16 cellular contexts compared by ENCODE assay signal in the genomic region with DNA sequence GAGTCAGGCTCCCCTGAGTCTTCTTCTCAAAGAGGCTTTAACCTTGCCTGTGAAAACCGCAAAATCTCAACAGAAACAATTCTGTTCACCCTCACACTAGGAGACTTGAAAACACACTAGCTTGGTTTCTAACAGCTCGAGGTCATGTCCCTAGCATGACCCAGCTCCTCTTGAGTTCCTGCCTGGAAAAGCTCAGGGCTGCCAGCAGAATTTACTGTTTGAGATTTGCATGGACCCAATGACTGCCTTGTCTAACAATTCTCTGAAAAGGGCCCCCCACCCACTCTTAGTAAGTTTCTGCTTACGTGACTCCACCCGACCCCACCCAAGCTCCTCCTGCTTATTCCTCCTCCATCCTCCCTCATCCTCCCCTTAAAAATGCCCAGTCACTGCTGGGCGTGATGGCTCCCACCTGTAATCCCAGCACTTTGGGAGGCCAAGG.
DNase-seq lines count a peak whose midpoint lies in the region; ATAC-seq and TF ChIP-seq lines count a peak whose summit lies in the region.
"Had no signal": no experiment of that assay in that cellular context is flagged by ENCODE, and none has a peak within 500 bp of the region (broad histone marks: within the 10 kb centered on the region; RNA-seq: fewer than 3 reads in every experiment).

No MANE protein-coding gene starts in this region.

- H3K4me1 Mint-ChIP-seq in activated T-cell treated with anti-CD3 and anti-CD28 coated beads, Interleukin-2, amount 50 U/mL, for 72 hours (ENCODE audit: low read depth), result no peaks in the 10 kb centered on the region

- H2AFZ ChIP-seq in HCT116 (ENCODE audit: low read depth, low read length, poor library complexity, severe bottlenecking), result no peak overlapping the region

- H4K20me1 ChIP-seq in HCT116 (ENCODE audit: insufficient read depth), result no peaks in the 10 kb centered on the region

- no peak overlapping the region for H3K4me3 Mint-ChIP-seq in activated T-cell treated with anti-CD3 and anti-CD28 coated beads, Interleukin-2, amount 50 U/mL, for 72 hours
- H3K4me3 Mint-ChIP-seq: HFFc6 had no signal

- no peak for DNase-seq in HCT116 (ENCODE audit: low read depth, low spot score)
- DNase-seq in adrenal gland, result peak in 6 of 7 donors; percentile 36 to 76 (median 56)
- peak; percentile 34 for DNase-seq in fibroblast of villous mesenchyme (ENCODE audit: low read depth)
- DNase-seq in sciatic nerve (ENCODE audit: low spot score), result no peak
- no peak for DNase-seq in lower lobe of right lung
- DNase-seq in activated T-cell treated with anti-CD3 and anti-CD28 coated beads, Interleukin-2, amount 50 U/mL, for 72 hours, result no peak
- no peak for DNase-seq in NCI-H1105 treated with DMSO at 0.1 percent for 48 hours (lab: John Stamatoyannopoulos, UW)
- DNase-seq: C1 segment of cervical spinal cord, HFFc6, Kasumi-1, MV-4-11, NCI-H1436, NCI-H2081, NCI-H524, SIG-M5 had no signal

- CTCF ChIA-PET in HCT116 (lab: Charles Lee), result no interaction called here

- peak overlapping the region; percentile 60; the same call in 1 of the 2 replicates for H3K4me2 ChIP-seq in HCT116 (ENCODE audit: low read length)

- ATAC-seq in HCT116 (no peak), sciatic nerve (peak; percentile 73), lower lobe of right lung (no peak), HG03565 (IDR thresholded peaks at IDR 0.05; ENCODE audit: unreplicated experiment) (no peak)
- no peak for ATAC-seq in activated T-cell treated with anti-CD3 and anti-CD28 coated beads, Interleukin-2, amount 50 U/mL, for 72 hours (replicated peaks in 1 of 2)

- TF ChIP-seq POLR2A in HCT116 (IDR thresholded peaks at IDR 0.05; ENCODE audit: borderline replicate concordance, extremely low read depth, insufficient read depth, insufficient read length) (no peak), adrenal gland (IDR thresholded peaks at IDR 0.05) (no peak)

- H3K9ac ChIP-seq in HCT116 (ENCODE audit: low read length), result no peak overlapping the region

- H3K79me2 ChIP-seq in HCT116 (ENCODE audit: insufficient read depth, low read length), result no peaks in the 10 kb centered on the region

- RAD21 ChIA-PET in HCT116 (lab: Charles Lee; ENCODE audit: low non-redundant PET in 1 of 2, low total read pairs in 2 of 2, uncharacterized antibody in 2 of 2, unreplicated experiment in 2 of 2), result interaction anchor here in 1 of 2 experiments (0.7 kb wide), 1 partner anchor 48 kb away, joined by 3 read pairs; no protein-coding TSS in a partner anchor

- H3K27ac ChIP-seq in HCT116 (ENCODE audit: low read depth, low read length) (no peak overlapping the region), adrenal gland (no peak overlapping the region), lower lobe of right lung (no peak overlapping the region)

- H3K27me3 Mint-ChIP-seq in activated T-cell treated with anti-CD3 and anti-CD28 coated beads, Interleukin-2, amount 50 U/mL, for 72 hours (ENCODE audit: low read depth), result peaks cover 7% of the 10 kb centered on the region

- H3K36me3 ChIP-seq in HCT116 (ENCODE audit: control insufficient read depth in 1 of 2, insufficient read depth in 2 of 2, low read length in 2 of 2) (no peaks in the 10 kb centered on the region), adrenal gland (replicated peaks in 1 of 2) (no peaks in the 10 kb centered on the region), lower lobe of right lung (no peaks in the 10 kb centered on the region)

- BruUV-seq in HCT116 (replicated peaks; lab: Mats Ljungman, UMichigan), result no TSS peak

- peaks cover 3 to 6% of the 10 kb centered on the region in 2 donors for H3K36me3 Mint-ChIP-seq in activated T-cell treated with anti-CD3 and anti-CD28 coated beads, Interleukin-2, amount 50 U/mL, for 72 hours (ENCODE audit: insufficient read depth in 2 of 2)

- H3K4me3 ChIP-seq in HCT116 (replicated peaks in 1 of 2; ENCODE audit: low read depth in 1 of 2, low read length in 2 of 2) (no peak overlapping the region), adrenal gland (no peak overlapping the region), fibroblast of villous mesenchyme (ENCODE audit: low read depth, low read length) (no peak overlapping the region), lower lobe of right lung (no peak overlapping the region)

- H3K9me2 ChIP-seq in HCT116 (ENCODE audit: insufficient read depth), result no peaks in the 10 kb centered on the region

- TF ChIP-seq CTCF in HCT116 (IDR thresholded peaks at IDR 0.05 in 2 of 3, conservative IDR thresholded peaks at IDR 0.05 in 1 of 3; ENCODE audit: borderline replicate concordance in 1 of 3, insufficient read depth in 1 of 3, low read depth in 2 of 3, low read length in 2 of 3), result no peak
- TF ChIP-seq CTCF in adrenal gland (IDR thresholded peaks at IDR 0.05), result no peak
- TF ChIP-seq CTCF in fibroblast of villous mesenchyme (IDR thresholded peaks at IDR 0.05; ENCODE audit: insufficient read depth, low read depth, low read length), result no peak
- no peak for TF ChIP-seq CTCF in lower lobe of right lung (IDR thresholded peaks at IDR 0.05)

- intact Hi-C loops in HCT116 (cut with micrococcal nuclease), result no loop called here
- intact Hi-C loops in adrenal gland (cut with DNase I), result no loop called here
- intact Hi-C loops in sciatic nerve (cut with DNase I), result no loop called here
- intact Hi-C loops in lower lobe of right lung (cut with DNase I), result no loop called here

- H3K27ac Mint-ChIP-seq in activated T-cell treated with anti-CD3 and anti-CD28 coated beads, Interleukin-2, amount 50 U/mL, for 72 hours, result no peak overlapping the region
- H3K27ac Mint-ChIP-seq: HFFc6 had no signal

- POLR2A ChIA-PET in HCT116 (lab: Charles Lee), result interaction anchor here (1.3 kb wide), 1 partner anchor 28 kb away, joined by 4 read pairs; no protein-coding TSS in a partner anchor

- no peaks in the 10 kb centered on the region for H3K9me3 Mint-ChIP-seq in activated T-cell treated with anti-CD3 and anti-CD28 coated beads, Interleukin-2, amount 50 U/mL, for 72 hours

- TF ChIP-seq RAD21 in HCT116 (IDR thresholded peaks at IDR 0.05; ENCODE audit: low read depth), result no peak

- WGBS in adrenal gland, 4 donors, result 54 to 68% (median 57%) methylated on average over 5 of the region's 5 CpGs

- H3K4me1 ChIP-seq in HCT116 (ENCODE audit: control insufficient read depth in 1 of 2, insufficient read depth in 2 of 2, low read length in 2 of 2) (peaks cover 5 to 21% of the 10 kb centered on the region in 2 experiments), adrenal gland (replicated peaks in 1 of 2) (peaks cover 21 to 23% of the 10 kb centered on the region in 2 donors), lower lobe of right lung (peaks cover 4% of the 10 kb centered on the region)

- no peaks in the 10 kb centered on the region for H3K9me3 ChIP-seq in HCT116 (ENCODE audit: control insufficient read depth in 1 of 2, insufficient read depth in 1 of 2, low read depth in 1 of 2, low read length in 2 of 2)
- H3K9me3 ChIP-seq in adrenal gland (replicated peaks in 1 of 3), result no peaks in the 10 kb centered on the region
- peaks cover 5% of the 10 kb centered on the region for H3K9me3 ChIP-seq in lower lobe of right lung

- H3K27me3 ChIP-seq in HCT116 (ENCODE audit: insufficient read depth, low read length), result no peaks in the 10 kb centered on the region
- no peaks in the 10 kb centered on the region for H3K27me3 ChIP-seq in adrenal gland
- no peaks in the 10 kb centered on the region for H3K27me3 ChIP-seq in lower lobe of right lung (ENCODE audit: low read depth)

TF ChIP-seq in HCT116, 20 proteins besides CTCF, POLR2A, EP300 and RAD21 (continues in another document):
- TF ChIP-seq JUND (IDR thresholded peaks at IDR 0.05) (no peak), EGR1 (IDR thresholded peaks at IDR 0.05; ENCODE audit: low read depth) (no peak), ZNF274 (IDR thresholded peaks at IDR 0.05; ENCODE audit: low read depth, low read length) (no peak), TCF7L2 (IDR thresholded peaks at IDR 0.05; ENCODE audit: borderline replicate concordance, extremely low read depth, insufficient read depth, insufficient read length) (no peak), EZH2phosphoT487 (IDR thresholded peaks at IDR 0.05; ENCODE audit: borderline replicate concordance) (no peak), REST (IDR thresholded peaks at IDR 0.05; ENCODE audit: low read depth) (no peak), SP1 (IDR thresholded peaks at IDR 0.05; ENCODE audit: low read depth) (no peak), SIN3A (IDR thresholded peaks at IDR 0.05; ENCODE audit: low read depth) (no peak)
- TF ChIP-seq, protein P1, sequence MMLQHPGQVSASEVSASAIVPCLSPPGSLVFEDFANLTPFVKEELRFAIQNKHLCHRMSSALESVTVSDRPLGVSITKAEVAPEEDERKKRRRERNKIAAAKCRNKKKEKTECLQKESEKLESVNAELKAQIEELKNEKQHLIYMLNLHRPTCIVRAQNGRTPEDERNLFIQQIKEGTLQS (IDR thresholded peaks at IDR 0.05), result no peak

Comparison
In these comparisons a context has a peak if more than half of its experiments do, and no peak if none do; other contexts are left out.
1. DNase-seq: peak in adrenal gland (6 of 7) and fibroblast of villous mesenchyme (single experiment); none in HCT116 (single experiment), sciatic nerve (single experiment), lower lobe of right lung (single experiment), activated T-cell treated with anti-CD3 and anti-CD28 coated beads, Interleukin-2, amount 50 U/mL, for 72 hours (0 of 2) and NCI-H1105 treated with DMSO at 0.1 percent for 48 hours (single experiment).